Comparison of ENCODE assay signal across 1 cellular context in the genomic region with DNA sequence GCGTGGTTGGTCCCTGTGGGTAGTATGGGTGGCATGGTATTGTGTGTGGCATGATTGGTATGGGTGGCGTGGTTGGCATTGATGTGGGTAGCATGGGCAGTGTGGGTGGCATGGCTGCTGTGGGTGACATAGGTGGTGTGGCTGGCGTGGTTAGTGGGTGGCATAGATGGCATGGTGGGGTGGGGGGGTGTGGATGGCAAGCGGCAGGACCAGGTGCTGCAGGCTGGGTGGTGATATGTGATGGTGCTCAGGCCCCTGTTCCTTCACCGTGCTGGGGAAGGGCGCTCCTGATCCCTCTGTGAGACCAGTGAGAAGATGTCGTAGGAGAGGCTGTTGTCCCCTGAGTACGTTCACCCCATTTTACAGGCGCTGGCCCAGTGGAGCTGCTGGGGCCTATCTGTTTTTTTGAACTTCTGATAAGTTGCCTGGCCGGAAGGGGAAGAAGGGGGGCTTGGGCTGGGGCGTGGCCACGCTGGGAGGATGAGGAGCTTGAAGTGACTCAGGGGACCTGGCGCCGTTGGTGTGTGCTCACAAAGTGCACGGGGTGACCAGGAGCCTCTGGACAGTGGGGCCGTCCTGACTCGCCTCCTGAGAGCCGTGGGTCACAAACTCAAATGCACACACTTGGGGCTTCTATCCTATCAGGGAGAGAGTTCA.
A peak's percentile ranks its signal among the peaks of the same experiment; 100 is the strongest.
TF ChIP-seq lines count a peak whose summit lies in the region.

No MANE protein-coding gene starts in this region.

TF ChIP-seq in K562, 482 proteins besides CTCF, POLR2A, EP300 and RAD21 (continued from another document and continues in another):
- TF ChIP-seq POLR2G (IDR thresholded peaks at IDR 0.05; ENCODE audit: low read depth, low read length) (peak; percentile 62; the same call in 1 of the 2 replicates), THRAP3 (IDR thresholded peaks at IDR 0.05; ENCODE audit: borderline replicate concordance) (no peak), ZNF77 (CRISPR knock-in tag; IDR thresholded peaks at IDR 0.05) (no peak), TRIM24 (IDR thresholded peaks at IDR 0.05) (peak in 1 of 2 experiments; percentile 23; a peak in 1 of 4 replicates), GABPB1 (CRISPR knock-in tag; IDR thresholded peaks at IDR 0.05) (no peak), SREBF2 (CRISPR knock-in tag; IDR thresholded peaks at IDR 0.05) (no peak), NFIC (IDR thresholded peaks at IDR 0.05) (no peak), NR2F6 (CRISPR knock-in tag; IDR thresholded peaks at IDR 0.05) (no peak), U2AF1 (optimal IDR thresholded peaks at IDR 0.05; ENCODE audit: low read depth, low read length) (no peak), PTRF (tag; IDR thresholded peaks at IDR 0.05) (no peak), ILK (tag; IDR thresholded peaks at IDR 0.05; ENCODE audit: borderline replicate concordance, low read depth) (no peak), MAZ (CRISPR knock-in tag; conservative IDR thresholded peaks at IDR 0.05 in 1 of 2, IDR thresholded peaks at IDR 0.05 in 1 of 2) (0 out of 4 replicates have a peak, but pooled peaks of 1 of the 2 experiments have one; percentile 41), FOXA3 (CRISPR knock-in tag; conservative IDR thresholded peaks at IDR 0.05 in 1 of 2, IDR thresholded peaks at IDR 0.05 in 1 of 2) (no peak), XRCC4 (IDR thresholded peaks at IDR 0.05; ENCODE audit: extremely low read depth, insufficient read depth, insufficient read length) (no peak), PHB (CRISPR knock-in tag; IDR thresholded peaks at IDR 0.05) (no peak), PHF21A (IDR thresholded peaks at IDR 0.05; ENCODE audit: borderline replicate concordance, low read depth) (no peak), CBX1 (IDR thresholded peaks at IDR 0.05; ENCODE audit: low read depth) (0 out of 2 replicates have a peak, but pooled peaks have one; percentile 26), SNIP1 (IDR thresholded peaks at IDR 0.05; ENCODE audit: low read depth) (no peak), FOXM1 (IDR thresholded peaks at IDR 0.05; ENCODE audit: low read depth) (no peak), FOXM1 (CRISPR knock-in tag; IDR thresholded peaks at IDR 0.05; ENCODE audit: low read depth) (0 out of 2 replicates have a peak, but pooled peaks have one; percentile 48), MCM5 (IDR thresholded peaks at IDR 0.05; ENCODE audit: low read depth) (no peak), EGR1 (conservative IDR thresholded peaks at IDR 0.05) (no peak), ZNF121 (CRISPR knock-in tag; conservative IDR thresholded peaks at IDR 0.05) (no peak), SRSF9 (IDR thresholded peaks at IDR 0.05; ENCODE audit: borderline replicate concordance, low read depth, low read length) (no peak), NRF1 (conservative IDR thresholded peaks at IDR 0.05 in 1 of 2, IDR thresholded peaks at IDR 0.05 in 1 of 2) (peak; percentile 42 to 55; a peak in 3 of 4 replicates), ZNF263 (CRISPR knock-in tag; IDR thresholded peaks at IDR 0.05; ENCODE audit: borderline replicate concordance) (no peak), ZNF232 (CRISPR knock-in tag; IDR thresholded peaks at IDR 0.05) (no peak), NFE2L1 (tag; IDR thresholded peaks at IDR 0.05; ENCODE audit: borderline replicate concordance, low read depth) (no peak), ZNF668 (CRISPR knock-in tag; IDR thresholded peaks at IDR 0.05) (no peak), MEF2A (IDR thresholded peaks at IDR 0.05; ENCODE audit: control insufficient read depth, low read depth, low read length) (no peak), FOXJ3 (CRISPR knock-in tag; IDR thresholded peaks at IDR 0.05) (no peak), RBM15 (IDR thresholded peaks at IDR 0.05; ENCODE audit: insufficient read depth, low read length) (no peak), SIX5 (IDR thresholded peaks at IDR 0.05; ENCODE audit: borderline replicate concordance in 1 of 2, insufficient read depth in 1 of 2, low read depth in 1 of 2, low read length in 2 of 2) (no peak), HDAC2 (IDR thresholded peaks at IDR 0.05) (no peak), RBBP5 (IDR thresholded peaks at IDR 0.05; ENCODE audit: borderline replicate concordance, insufficient read depth, low read length, poor library complexity, severe bottlenecking) (no peak), HDAC3 (IDR thresholded peaks at IDR 0.05; ENCODE audit: borderline replicate concordance, partially characterized antibody) (no peak), TFAM (CRISPR knock-in tag; conservative IDR thresholded peaks at IDR 0.05) (no peak), ZNF785 (CRISPR knock-in tag; IDR thresholded peaks at IDR 0.05) (no peak), FOXP1 (CRISPR knock-in tag; IDR thresholded peaks at IDR 0.05) (no peak)
- TF ChIP-seq, protein P1, sequence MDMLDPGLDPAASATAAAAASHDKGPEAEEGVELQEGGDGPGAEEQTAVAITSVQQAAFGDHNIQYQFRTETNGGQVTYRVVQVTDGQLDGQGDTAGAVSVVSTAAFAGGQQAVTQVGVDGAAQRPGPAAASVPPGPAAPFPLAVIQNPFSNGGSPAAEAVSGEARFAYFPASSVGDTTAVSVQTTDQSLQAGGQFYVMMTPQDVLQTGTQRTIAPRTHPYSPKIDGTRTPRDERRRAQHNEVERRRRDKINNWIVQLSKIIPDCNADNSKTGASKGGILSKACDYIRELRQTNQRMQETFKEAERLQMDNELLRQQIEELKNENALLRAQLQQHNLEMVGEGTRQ (CRISPR knock-in tag; IDR thresholded peaks at IDR 0.05) = no peak
- TF ChIP-seq, protein P2, sequence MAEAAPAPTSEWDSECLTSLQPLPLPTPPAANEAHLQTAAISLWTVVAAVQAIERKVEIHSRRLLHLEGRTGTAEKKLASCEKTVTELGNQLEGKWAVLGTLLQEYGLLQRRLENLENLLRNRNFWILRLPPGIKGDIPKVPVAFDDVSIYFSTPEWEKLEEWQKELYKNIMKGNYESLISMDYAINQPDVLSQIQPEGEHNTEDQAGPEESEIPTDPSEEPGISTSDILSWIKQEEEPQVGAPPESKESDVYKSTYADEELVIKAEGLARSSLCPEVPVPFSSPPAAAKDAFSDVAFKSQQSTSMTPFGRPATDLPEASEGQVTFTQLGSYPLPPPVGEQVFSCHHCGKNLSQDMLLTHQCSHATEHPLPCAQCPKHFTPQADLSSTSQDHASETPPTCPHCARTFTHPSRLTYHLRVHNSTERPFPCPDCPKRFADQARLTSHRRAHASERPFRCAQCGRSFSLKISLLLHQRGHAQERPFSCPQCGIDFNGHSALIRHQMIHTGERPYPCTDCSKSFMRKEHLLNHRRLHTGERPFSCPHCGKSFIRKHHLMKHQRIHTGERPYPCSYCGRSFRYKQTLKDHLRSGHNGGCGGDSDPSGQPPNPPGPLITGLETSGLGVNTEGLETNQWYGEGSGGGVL (CRISPR knock-in tag; IDR thresholded peaks at IDR 0.05) = no peak
- TF ChIP-seq, protein P3, sequence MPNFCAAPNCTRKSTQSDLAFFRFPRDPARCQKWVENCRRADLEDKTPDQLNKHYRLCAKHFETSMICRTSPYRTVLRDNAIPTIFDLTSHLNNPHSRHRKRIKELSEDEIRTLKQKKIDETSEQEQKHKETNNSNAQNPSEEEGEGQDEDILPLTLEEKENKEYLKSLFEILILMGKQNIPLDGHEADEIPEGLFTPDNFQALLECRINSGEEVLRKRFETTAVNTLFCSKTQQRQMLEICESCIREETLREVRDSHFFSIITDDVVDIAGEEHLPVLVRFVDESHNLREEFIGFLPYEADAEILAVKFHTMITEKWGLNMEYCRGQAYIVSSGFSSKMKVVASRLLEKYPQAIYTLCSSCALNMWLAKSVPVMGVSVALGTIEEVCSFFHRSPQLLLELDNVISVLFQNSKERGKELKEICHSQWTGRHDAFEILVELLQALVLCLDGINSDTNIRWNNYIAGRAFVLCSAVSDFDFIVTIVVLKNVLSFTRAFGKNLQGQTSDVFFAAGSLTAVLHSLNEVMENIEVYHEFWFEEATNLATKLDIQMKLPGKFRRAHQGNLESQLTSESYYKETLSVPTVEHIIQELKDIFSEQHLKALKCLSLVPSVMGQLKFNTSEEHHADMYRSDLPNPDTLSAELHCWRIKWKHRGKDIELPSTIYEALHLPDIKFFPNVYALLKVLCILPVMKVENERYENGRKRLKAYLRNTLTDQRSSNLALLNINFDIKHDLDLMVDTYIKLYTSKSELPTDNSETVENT (CRISPR knock-in tag; IDR thresholded peaks at IDR 0.05) = no peak
- TF ChIP-seq, protein P4, sequence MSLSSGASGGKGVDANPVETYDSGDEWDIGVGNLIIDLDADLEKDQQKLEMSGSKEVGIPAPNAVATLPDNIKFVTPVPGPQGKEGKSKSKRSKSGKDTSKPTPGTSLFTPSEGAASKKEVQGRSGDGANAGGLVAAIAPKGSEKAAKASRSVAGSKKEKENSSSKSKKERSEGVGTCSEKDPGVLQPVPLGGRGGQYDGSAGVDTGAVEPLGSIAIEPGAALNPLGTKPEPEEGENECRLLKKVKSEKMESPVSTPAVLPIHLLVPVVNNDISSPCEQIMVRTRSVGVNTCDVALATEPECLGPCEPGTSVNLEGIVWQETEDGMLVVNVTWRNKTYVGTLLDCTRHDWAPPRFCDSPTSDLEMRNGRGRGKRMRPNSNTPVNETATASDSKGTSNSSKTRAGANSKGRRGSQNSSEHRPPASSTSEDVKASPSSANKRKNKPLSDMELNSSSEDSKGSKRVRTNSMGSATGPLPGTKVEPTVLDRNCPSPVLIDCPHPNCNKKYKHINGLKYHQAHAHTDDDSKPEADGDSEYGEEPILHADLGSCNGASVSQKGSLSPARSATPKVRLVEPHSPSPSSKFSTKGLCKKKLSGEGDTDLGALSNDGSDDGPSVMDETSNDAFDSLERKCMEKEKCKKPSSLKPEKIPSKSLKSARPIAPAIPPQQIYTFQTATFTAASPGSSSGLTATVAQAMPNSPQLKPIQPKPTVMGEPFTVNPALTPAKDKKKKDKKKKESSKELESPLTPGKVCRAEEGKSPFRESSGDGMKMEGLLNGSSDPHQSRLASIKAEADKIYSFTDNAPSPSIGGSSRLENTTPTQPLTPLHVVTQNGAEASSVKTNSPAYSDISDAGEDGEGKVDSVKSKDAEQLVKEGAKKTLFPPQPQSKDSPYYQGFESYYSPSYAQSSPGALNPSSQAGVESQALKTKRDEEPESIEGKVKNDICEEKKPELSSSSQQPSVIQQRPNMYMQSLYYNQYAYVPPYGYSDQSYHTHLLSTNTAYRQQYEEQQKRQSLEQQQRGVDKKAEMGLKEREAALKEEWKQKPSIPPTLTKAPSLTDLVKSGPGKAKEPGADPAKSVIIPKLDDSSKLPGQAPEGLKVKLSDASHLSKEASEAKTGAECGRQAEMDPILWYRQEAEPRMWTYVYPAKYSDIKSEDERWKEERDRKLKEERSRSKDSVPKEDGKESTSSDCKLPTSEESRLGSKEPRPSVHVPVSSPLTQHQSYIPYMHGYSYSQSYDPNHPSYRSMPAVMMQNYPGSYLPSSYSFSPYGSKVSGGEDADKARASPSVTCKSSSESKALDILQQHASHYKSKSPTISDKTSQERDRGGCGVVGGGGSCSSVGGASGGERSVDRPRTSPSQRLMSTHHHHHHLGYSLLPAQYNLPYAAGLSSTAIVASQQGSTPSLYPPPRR (CRISPR knock-in tag; IDR thresholded peaks at IDR 0.05; ENCODE audit: borderline replicate concordance) = no peak
- TF ChIP-seq, protein P5, sequence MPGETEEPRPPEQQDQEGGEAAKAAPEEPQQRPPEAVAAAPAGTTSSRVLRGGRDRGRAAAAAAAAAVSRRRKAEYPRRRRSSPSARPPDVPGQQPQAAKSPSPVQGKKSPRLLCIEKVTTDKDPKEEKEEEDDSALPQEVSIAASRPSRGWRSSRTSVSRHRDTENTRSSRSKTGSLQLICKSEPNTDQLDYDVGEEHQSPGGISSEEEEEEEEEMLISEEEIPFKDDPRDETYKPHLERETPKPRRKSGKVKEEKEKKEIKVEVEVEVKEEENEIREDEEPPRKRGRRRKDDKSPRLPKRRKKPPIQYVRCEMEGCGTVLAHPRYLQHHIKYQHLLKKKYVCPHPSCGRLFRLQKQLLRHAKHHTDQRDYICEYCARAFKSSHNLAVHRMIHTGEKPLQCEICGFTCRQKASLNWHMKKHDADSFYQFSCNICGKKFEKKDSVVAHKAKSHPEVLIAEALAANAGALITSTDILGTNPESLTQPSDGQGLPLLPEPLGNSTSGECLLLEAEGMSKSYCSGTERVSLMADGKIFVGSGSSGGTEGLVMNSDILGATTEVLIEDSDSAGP (CRISPR knock-in tag; IDR thresholded peaks at IDR 0.05) = no peak
- TF ChIP-seq, protein P6, sequence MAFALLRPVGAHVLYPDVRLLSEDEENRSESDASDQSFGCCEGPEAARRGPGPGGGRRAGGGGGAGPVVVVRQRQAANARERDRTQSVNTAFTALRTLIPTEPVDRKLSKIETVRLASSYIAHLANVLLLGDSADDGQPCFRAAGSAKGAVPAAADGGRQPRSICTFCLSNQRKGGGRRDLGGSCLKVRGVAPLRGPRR (CRISPR knock-in tag; IDR thresholded peaks at IDR 0.05) = no peak
- TF ChIP-seq, protein P7, sequence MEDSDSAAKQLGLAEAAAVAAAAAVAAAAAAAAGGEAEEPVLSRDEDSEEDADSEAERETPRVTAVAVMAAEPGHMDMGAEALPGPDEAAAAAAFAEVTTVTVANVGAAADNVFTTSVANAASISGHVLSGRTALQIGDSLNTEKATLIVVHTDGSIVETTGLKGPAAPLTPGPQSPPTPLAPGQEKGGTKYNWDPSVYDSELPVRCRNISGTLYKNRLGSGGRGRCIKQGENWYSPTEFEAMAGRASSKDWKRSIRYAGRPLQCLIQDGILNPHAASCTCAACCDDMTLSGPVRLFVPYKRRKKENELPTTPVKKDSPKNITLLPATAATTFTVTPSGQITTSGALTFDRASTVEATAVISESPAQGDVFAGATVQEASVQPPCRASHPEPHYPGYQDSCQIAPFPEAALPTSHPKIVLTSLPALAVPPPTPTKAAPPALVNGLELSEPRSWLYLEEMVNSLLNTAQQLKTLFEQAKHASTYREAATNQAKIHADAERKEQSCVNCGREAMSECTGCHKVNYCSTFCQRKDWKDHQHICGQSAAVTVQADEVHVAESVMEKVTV (CRISPR knock-in tag; IDR thresholded peaks at IDR 0.05) = no peak
- TF ChIP-seq, protein P8, sequence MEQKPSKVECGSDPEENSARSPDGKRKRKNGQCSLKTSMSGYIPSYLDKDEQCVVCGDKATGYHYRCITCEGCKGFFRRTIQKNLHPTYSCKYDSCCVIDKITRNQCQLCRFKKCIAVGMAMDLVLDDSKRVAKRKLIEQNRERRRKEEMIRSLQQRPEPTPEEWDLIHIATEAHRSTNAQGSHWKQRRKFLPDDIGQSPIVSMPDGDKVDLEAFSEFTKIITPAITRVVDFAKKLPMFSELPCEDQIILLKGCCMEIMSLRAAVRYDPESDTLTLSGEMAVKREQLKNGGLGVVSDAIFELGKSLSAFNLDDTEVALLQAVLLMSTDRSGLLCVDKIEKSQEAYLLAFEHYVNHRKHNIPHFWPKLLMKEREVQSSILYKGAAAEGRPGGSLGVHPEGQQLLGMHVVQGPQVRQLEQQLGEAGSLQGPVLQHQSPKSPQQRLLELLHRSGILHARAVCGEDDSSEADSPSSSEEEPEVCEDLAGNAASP (IDR thresholded peaks at IDR 0.05) = no peak
- TF ChIP-seq, protein P9, sequence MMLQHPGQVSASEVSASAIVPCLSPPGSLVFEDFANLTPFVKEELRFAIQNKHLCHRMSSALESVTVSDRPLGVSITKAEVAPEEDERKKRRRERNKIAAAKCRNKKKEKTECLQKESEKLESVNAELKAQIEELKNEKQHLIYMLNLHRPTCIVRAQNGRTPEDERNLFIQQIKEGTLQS (IDR thresholded peaks at IDR 0.05) = peak; percentile 27; the same call in 1 of the 2 replicates
- TF ChIP-seq, protein P9 (CRISPR knock-in tag; conservative IDR thresholded peaks at IDR 0.05) = no peak
